In genomic region chr18:44709297-44710117, GRCh38 we compare ENCODE assay signal across 8 cellular contexts.
DNase-seq lines count a peak whose midpoint lies in the region; ATAC-seq and TF ChIP-seq lines count a peak whose summit lies in the region.

No MANE protein-coding gene starts in this region.

- no peak overlapping the region for H3K27ac Mint-ChIP-seq in activated naive CD8-positive, alpha-beta T cell treated with anti-CD3 and anti-CD28 coated beads, Interleukin-2, amount 50 U/mL, for 24 hours

- peaks cover 11% of the 10 kb centered on the region for H3K27me3 Mint-ChIP-seq in activated naive CD8-positive, alpha-beta T cell treated with anti-CD3 and anti-CD28 coated beads, Interleukin-2, amount 50 U/mL, for 24 hours

- H3K4me3 ChIP-seq in mucosa of rectum (ENCODE audit: low read length in 2 of 2), result no peak overlapping the region

- no peaks in the 10 kb centered on the region for H3K9me3 Mint-ChIP-seq in activated naive CD8-positive, alpha-beta T cell treated with anti-CD3 and anti-CD28 coated beads, Interleukin-2, amount 50 U/mL, for 24 hours

- no peak overlapping the region for H3K4me3 Mint-ChIP-seq in activated naive CD8-positive, alpha-beta T cell treated with anti-CD3 and anti-CD28 coated beads, Interleukin-2, amount 50 U/mL, for 24 hours

- H3K4me1 ChIP-seq in mucosa of rectum (ENCODE audit: control insufficient read depth in 2 of 2, insufficient read depth in 2 of 2, low read length in 2 of 2), result peaks cover 0 to 7% of the 10 kb centered on the region in 2 donors

- no peaks in the 10 kb centered on the region for H3K36me3 ChIP-seq in mucosa of rectum (ENCODE audit: control insufficient read depth in 2 of 2, insufficient read depth in 2 of 2, low read length in 2 of 2)

- H3K4me1 Mint-ChIP-seq in activated naive CD8-positive, alpha-beta T cell treated with anti-CD3 and anti-CD28 coated beads, Interleukin-2, amount 50 U/mL, for 24 hours, result peaks cover 10% of the 10 kb centered on the region

- no peak for TF ChIP-seq POLR2A in GM18505 (IDR thresholded peaks at IDR 0.05; ENCODE audit: borderline replicate concordance, extremely low read depth, insufficient read depth, insufficient read length)

- H3K9me3 ChIP-seq in mucosa of rectum (ENCODE audit: control insufficient read depth in 2 of 2, low read length in 2 of 2), result no peaks in the 10 kb centered on the region

- DNase-seq in MV-4-11 (lab: John Stamatoyannopoulos, UW), result peak; percentile 95
- no peak for DNase-seq in NCI-H774 (lab: John Stamatoyannopoulos, UW)
- DNase-seq in AG08395 (ENCODE audit: low spot score), result no peak
- DNase-seq in NCI-H1092 (lab: John Stamatoyannopoulos, UW), result no peak
- no peak for DNase-seq in activated naive CD8-positive, alpha-beta T cell treated with anti-CD3 and anti-CD28 coated beads, Interleukin-2, amount 50 U/mL, for 24 hours

- peaks cover 14% of the 10 kb centered on the region for H3K36me3 Mint-ChIP-seq in activated naive CD8-positive, alpha-beta T cell treated with anti-CD3 and anti-CD28 coated beads, Interleukin-2, amount 50 U/mL, for 24 hours (ENCODE audit: low read depth)

- H3K27ac ChIP-seq in mucosa of rectum (ENCODE audit: low read depth in 2 of 2, low read length in 2 of 2), result peak overlapping the region; percentile 13 to 43

- no peaks in the 10 kb centered on the region for H3K27me3 ChIP-seq in mucosa of rectum (ENCODE audit: control insufficient read depth in 2 of 2, insufficient read depth in 2 of 2, low read length in 2 of 2)

- no peak overlapping the region for H3K9ac ChIP-seq in mucosa of rectum (ENCODE audit: low read depth in 1 of 2, low read length in 2 of 2)

- peak; percentile 91 for ATAC-seq in GM18505 (IDR thresholded peaks at IDR 0.05; ENCODE audit: unreplicated experiment)
- peak; percentile 98 for ATAC-seq in GM21619 (IDR thresholded peaks at IDR 0.05; ENCODE audit: unreplicated experiment)
- no peak for ATAC-seq in activated naive CD8-positive, alpha-beta T cell treated with anti-CD3 and anti-CD28 coated beads, Interleukin-2, amount 50 U/mL, for 24 hours
